ENCODE assay signal across 23 cellular contexts in the genomic region with DNA sequence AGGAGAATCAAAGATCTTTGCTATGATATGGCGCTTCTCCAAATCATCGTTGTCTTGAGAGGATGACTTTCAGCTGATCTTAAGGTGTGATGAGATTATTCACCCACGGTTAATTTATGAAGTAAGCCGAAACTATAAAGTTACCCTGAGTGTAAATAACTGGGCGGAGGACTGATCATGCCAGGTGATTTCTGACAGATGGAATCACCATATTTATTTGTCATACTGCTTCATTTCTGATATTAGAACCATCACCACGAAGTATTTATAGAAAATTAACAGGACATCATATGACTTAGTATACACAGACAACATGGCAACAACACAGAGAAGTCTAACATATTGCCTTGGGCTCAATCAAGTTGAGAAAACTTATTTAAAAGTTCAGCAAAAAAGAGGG.
"Had no signal": no experiment of that assay in that cellular context is flagged by ENCODE, and none has a peak within 500 bp of the region (broad histone marks: within the 10 kb centered on the region; RNA-seq: fewer than 3 reads in every experiment).

No MANE protein-coding gene starts in this region.

- H3K9me3 Mint-ChIP-seq: dendritic cell treated with granulocyte-macrophage colony-stimulating factor and Interleukin-4, amounts not matched to agents 40 ng/mL and 50 ng/mL, for 4 days; effector memory CD8-positive, alpha-beta T cell; endodermal cell; immature natural killer cell; naive B cell had no signal

- H3K9me3 ChIP-seq: colonic mucosa, esophagus squamous epithelium, gastroesophageal sphincter, heart left ventricle, left lung, lower lobe of right lung had no signal

- H3K4me3 Mint-ChIP-seq: dendritic cell treated with granulocyte-macrophage colony-stimulating factor and Interleukin-4, amounts not matched to agents 40 ng/mL and 50 ng/mL, for 4 days; effector memory CD8-positive, alpha-beta T cell; endodermal cell; immature natural killer cell; naive B cell had no signal

- DNase-seq: colonic mucosa; cortex of kidney; effector CD8-positive, alpha-beta T cell; effector memory CD8-positive, alpha-beta T cell; endodermal cell; erythroblast; esophagus squamous epithelium; foreskin fibroblast; foreskin melanocyte; heart left ventricle; hypothalamus; immature natural killer cell; left cardiac atrium; left lung; left ventricle myocardium superior; lower lobe of right lung; mesenchymal stem cell; naive B cell had no signal

- H3K27ac Mint-ChIP-seq: dendritic cell treated with granulocyte-macrophage colony-stimulating factor and Interleukin-4, amounts not matched to agents 40 ng/mL and 50 ng/mL, for 4 days; effector memory CD8-positive, alpha-beta T cell; endodermal cell; immature natural killer cell; naive B cell had no signal

- H3K36me3 Mint-ChIP-seq: immature natural killer cell had no signal

- H3K4me3 ChIP-seq: colonic mucosa, esophagus squamous epithelium, gastroesophageal sphincter, heart left ventricle, hepatocyte, left lung, lower lobe of right lung had no signal

- ATAC-seq: effector memory CD8-positive, alpha-beta T cell; esophagus mucosa; gastroesophageal sphincter; heart left ventricle; left cardiac atrium; left lung; left ventricle myocardium superior; lower lobe of right lung had no signal

- H3K36me3 ChIP-seq: colonic mucosa, left lung, lower lobe of right lung had no signal

- H3K27ac ChIP-seq: colonic mucosa, epithelial cell of prostate, esophagus squamous epithelium, gastroesophageal sphincter, heart left ventricle, hepatocyte, left lung, lower lobe of right lung had no signal

- H3K27me3 ChIP-seq: colonic mucosa, esophagus squamous epithelium, gastroesophageal sphincter, heart left ventricle, hepatocyte, left lung had no signal

- H3K4me1 ChIP-seq: colonic mucosa had no signal
